Comparison of ENCODE assay signal across 21 cellular contexts in genomic region chr11:35946766-35947165, GRCh38. TPM values are rescaled to one million over a fixed set of nuclear protein-coding genes. Genes with fewer than 3 reads are reported as not detected.
DNase-seq lines count a peak whose midpoint lies in the region; ATAC-seq, FAIRE-seq and TF ChIP-seq lines count a peak whose summit lies in the region.
"Had no signal": no experiment of that assay in that cellular context is flagged by ENCODE, and none has a peak within 500 bp of the region (broad histone marks: within the 10 kb centered on the region; RNA-seq: fewer than 3 reads in every experiment).

No MANE protein-coding gene starts in this region.

- H3K4ac ChIP-seq in mesendoderm (ENCODE audit: low read depth, low read length): no peak overlapping the region

- TF ChIP-seq CTCF in PC-9 (conservative IDR thresholded peaks at IDR 0.05) (no peak), pancreas (IDR thresholded peaks at IDR 0.05) (no peak)

- no peak for ATAC-seq in pancreas
- ATAC-seq: A549 had no signal

- H3K4me2 ChIP-seq in PC-9 (peak overlapping the region; percentile 19; the same call in 1 of the 2 replicates), mesendoderm (ENCODE audit: low read length) (peak overlapping the region; percentile 10)

- peak; percentile 13 for DNase-seq in NCI-H510A treated with DMSO at 0.1 percent for 48 hours (lab: John Stamatoyannopoulos, UW)
- DNase-seq in NCI-H510A (lab: John Stamatoyannopoulos, UW): no peak
- DNase-seq in PC-9: no peak
- peak; percentile 80 for DNase-seq in mesendoderm
- DNase-seq in substantia nigra (lab: John Stamatoyannopoulos, UW): no peak
- DNase-seq in NCI-H1694 (lab: John Stamatoyannopoulos, UW): no peak
- no peak for DNase-seq in pancreas
- no peak for DNase-seq in activated CD8-positive, alpha-beta memory T cell treated with anti-CD3 and anti-CD28 coated beads, Interleukin-2, amount 50 U/mL, for 48 hours
- DNase-seq: COR-L47; GF-D8; MG63; NCI-H1092; NCI-H1694 treated with DMSO at 0.1 percent for 48 hours; NCI-H2171; NCI-H526 treated with DMSO at 0.1 percent for 48 hours; NK-92 treated with Interleukin-12 subunit alpha and Interleukin-12 subunit beta, amount 100 ng/mL, for 24 hours had no signal

- no peak overlapping the region for H2BK5ac ChIP-seq in mesendoderm (ENCODE audit: low read length)

- POLR2A ChIA-PET in PC-9 (lab: Charles Lee; ENCODE audit: unreplicated experiment): no interaction called here

- WGBS in mesendoderm (ENCODE audit: extremely low coverage, insufficient coverage, low lambda C conversion rate): no CpG with 5 or more reads among the region's 3 CpGs
- 63 to 70% methylated on average over 3 of the region's 3 CpGs for WGBS in pancreas, 2 donors

- H3K4me3 ChIP-seq in PC-9 (no peak overlapping the region), mesendoderm (ENCODE audit: low read length) (no peak overlapping the region), pancreas (no peak overlapping the region)
- H3K4me3 ChIP-seq: A549, MG63, SJSA1 had no signal

- CTCF ChIA-PET in PC-9 (lab: Charles Lee): no interaction called here

- H3F3A ChIP-seq in PC-9 (ENCODE audit: insufficient read depth, low read depth): no peaks in the 10 kb centered on the region

- no peaks in the 10 kb centered on the region for H3K36me3 ChIP-seq in PC-9 (ENCODE audit: low read depth)
- no peaks in the 10 kb centered on the region for H3K36me3 ChIP-seq in mesendoderm (ENCODE audit: control insufficient read depth, insufficient read depth, low read length)
- no peaks in the 10 kb centered on the region for H3K36me3 ChIP-seq in pancreas
- H3K36me3 ChIP-seq: MG63, SJSA1 had no signal

- FAIRE-seq in pancreas (lab: Jason Lieb, UNC): no peak
- FAIRE-seq: A549, GM12891, GM18507 had no signal

- H3K56ac ChIP-seq in mesendoderm (ENCODE audit: low read length): no peak overlapping the region

- H2AK5ac ChIP-seq in mesendoderm (ENCODE audit: low read length): no peak overlapping the region

- intact Hi-C loops in PC-9 (cut with micrococcal nuclease; ENCODE audit: unreplicated experiment) (loop anchor here (2.0 kb wide), 1 partner anchor 124 kb away; no protein-coding TSS in a partner anchor), pancreas (cut with DNase I) (no loop called here)

- BruUV-seq in PC-9 (replicated peaks; lab: Mats Ljungman, UMichigan): no TSS peak

- peaks cover 36% of the 10 kb centered on the region for H3K79me1 ChIP-seq in mesendoderm (ENCODE audit: low read length)

- H3K18ac ChIP-seq in mesendoderm (ENCODE audit: low read length): no peak overlapping the region

- H2AFZ ChIP-seq in PC-9: no peak overlapping the region

- H3K9ac ChIP-seq in mesendoderm (ENCODE audit: low read length): no peak overlapping the region

- H4K20me1 ChIP-seq in PC-9 (ENCODE audit: insufficient read depth): peaks cover 7% of the 10 kb centered on the region; the same call in 1 of the 2 replicates

- H3K23ac ChIP-seq in mesendoderm (ENCODE audit: low read length): no peak overlapping the region

- H3K27me3 ChIP-seq in PC-9 (ENCODE audit: insufficient read depth, low read depth) (no peaks in the 10 kb centered on the region), mesendoderm (ENCODE audit: insufficient read depth, low read length, poor library complexity) (no peaks in the 10 kb centered on the region), pancreas (no peaks in the 10 kb centered on the region)
- H3K27me3 ChIP-seq: MG63, SJSA1 had no signal

- H3K4me1 ChIP-seq in PC-9 (replicated peaks; ENCODE audit: insufficient read depth): peaks cover 34% of the 10 kb centered on the region
- H3K4me1 ChIP-seq in mesendoderm (ENCODE audit: control insufficient read depth, low read depth, low read length): peaks cover 22% of the 10 kb centered on the region
- peaks cover 0 to 3% (median 2%) of the 10 kb centered on the region in 3 donors for H3K4me1 ChIP-seq in pancreas

- H2BK15ac ChIP-seq in mesendoderm (replicated peaks; ENCODE audit: low read depth): no peak overlapping the region

- H3K27ac ChIP-seq in PC-9 (no peak overlapping the region), mesendoderm (ENCODE audit: low read depth, low read length) (peak overlapping the region; percentile 46), substantia nigra (ENCODE audit: low read depth, low read length, poor library complexity, severe bottlenecking) (peak overlapping the region; percentile 51), pancreas (no peak overlapping the region)
- H3K27ac ChIP-seq: A549, SJSA1 had no signal

- H3K9me2 ChIP-seq in PC-9 (ENCODE audit: insufficient read depth): no peaks in the 10 kb centered on the region

- H4K8ac ChIP-seq in mesendoderm (ENCODE audit: low read depth, low read length): no peak overlapping the region

- H3K9me3 ChIP-seq in PC-9 (ENCODE audit: insufficient read depth, low read depth): no peaks in the 10 kb centered on the region
- H3K9me3 ChIP-seq in pancreas: no peaks in the 10 kb centered on the region
- H3K9me3 ChIP-seq: A549, MG63, SJSA1 had no signal

- H4K5ac ChIP-seq in mesendoderm (ENCODE audit: low read length): no peak overlapping the region

- H3K79me2 ChIP-seq in PC-9 (ENCODE audit: low read depth) (peaks cover 75% of the 10 kb centered on the region), mesendoderm (ENCODE audit: control insufficient read depth, insufficient read depth, low read length) (peaks cover 62% of the 10 kb centered on the region)

- H2BK120ac ChIP-seq in mesendoderm (ENCODE audit: low read depth, low read length): no peak overlapping the region

RNA-seq across cellular contexts. Expression of gene LDLRAD3, which starts 2.9 kb away (rescaled TPM):
- total RNA-seq in PC-9 (2021) (15.9 and 19.5 TPM in 2 replicates), pancreas (1 to 10 TPM; 4.3 to 6.8 (median 5.6) TPM)
- polyA plus RNA-seq in mesendoderm (2013, experiment 1 of 2): 19.9 TPM
- 20.7 TPM for polyA plus RNA-seq in mesendoderm (2013, experiment 2 of 2)
- 1 to 10 TPM; 2.5 to 6.0 TPM for polyA plus RNA-seq in pancreas
- total RNA-seq: OCI-LY7 had no signal

Comparison
In these comparisons a context has a peak if more than half of its experiments do, and no peak if none do; other contexts are left out.
1. DNase-seq: peak in NCI-H510A treated with DMSO at 0.1 percent for 48 hours (single experiment) and mesendoderm (single experiment); none in NCI-H510A (single experiment), PC-9 (0 of 2), substantia nigra (0 of 49), NCI-H1694 (single experiment), pancreas (0 of 6) and activated CD8-positive, alpha-beta memory T cell treated with anti-CD3 and anti-CD28 coated beads, Interleukin-2, amount 50 U/mL, for 48 hours (single experiment).
2. H3K27ac ChIP-seq: peak in mesendoderm (single experiment) and substantia nigra (single experiment); none in PC-9 (single experiment) and pancreas (0 of 4).